ENCODE assay signal across 18 cellular contexts in genomic region chr17:77498875-77499698, GRCh38.
DNase-seq lines count a peak whose midpoint lies in the region; ATAC-seq, FAIRE-seq and TF ChIP-seq lines count a peak whose summit lies in the region.
"Had no signal": no experiment of that assay in that cellular context is flagged by ENCODE, and none has a peak within 500 bp of the region (broad histone marks: within the 10 kb centered on the region; RNA-seq: fewer than 3 reads in every experiment).

No MANE protein-coding gene starts in this region.

- intact Hi-C loops in prostate gland (cut with DNase I) = loop anchor here (10.0 kb wide), 1 partner anchor 414 kb away; no protein-coding TSS in a partner anchor

- no peak overlapping the region for H2BK15ac ChIP-seq in neuronal stem cell (ENCODE audit: low read length)

- H3K23ac ChIP-seq in neuronal stem cell (ENCODE audit: low read depth, low read length, poor library complexity) = peak overlapping the region; percentile 77

- H3K27me3 ChIP-seq in BLaER1 (no peaks in the 10 kb centered on the region), neuronal stem cell (ENCODE audit: control insufficient read depth in 3 of 3, insufficient read depth in 3 of 3, low read depth in 1 of 3, low read length in 3 of 3) (no peaks in the 10 kb centered on the region), prostate gland (replicated peaks; ENCODE audit: insufficient read depth) (no peaks in the 10 kb centered on the region)
- H3K27me3 ChIP-seq: BLaER1 treated with 17β-estradiol and CSF1 and Interleukin-3, amounts not matched to agents 10 nM and 100 nM; ovary; thyroid gland had no signal

- peaks cover 52% of the 10 kb centered on the region for H4K20me1 ChIP-seq in BLaER1

- H3K14ac ChIP-seq in neuronal stem cell (ENCODE audit: low read length) = peak overlapping the region; percentile 31

- H4K8ac ChIP-seq in neuronal stem cell (ENCODE audit: low read depth, low read length) = peak overlapping the region; percentile 4

- peak overlapping the region; percentile 53 for H4K91ac ChIP-seq in neuronal stem cell (ENCODE audit: low read depth, low read length, poor library complexity)

- no peak overlapping the region for H2BK120ac ChIP-seq in neuronal stem cell (ENCODE audit: low read depth, low read length)

- TF ChIP-seq CTCF in coronary artery (IDR thresholded peaks at IDR 0.05) (no peak), prostate gland (IDR thresholded peaks at IDR 0.05) (no peak)

- H2BK5ac ChIP-seq in neuronal stem cell (ENCODE audit: low read length) = peak overlapping the region; percentile 57

- H2AFZ ChIP-seq in neuronal stem cell (ENCODE audit: low read length) = no peak overlapping the region

- no peak overlapping the region for H3K4me3 ChIP-seq in BLaER1
- no peak overlapping the region for H3K4me3 ChIP-seq in coronary artery
- no peak overlapping the region for H3K4me3 ChIP-seq in neuronal stem cell (ENCODE audit: low read length in 2 of 2)
- H3K4me3 ChIP-seq in prostate gland = no peak overlapping the region
- H3K4me3 ChIP-seq: BLaER1 treated with 17β-estradiol and CSF1 and Interleukin-3, amounts not matched to agents 10 nM and 100 nM; ovary; SK-N-MC; thyroid gland had no signal

- WGBS in neuronal stem cell (ENCODE audit: extremely low coverage in 2 of 2, insufficient read length in 2 of 2, insufficient replicate concordance in 1 of 2), 2 donors = no CpG with 5 or more reads among the region's 24 CpGs
- WGBS in prostate gland = 90% methylated on average over 22 of the region's 24 CpGs

- H3K9me3 ChIP-seq in BLaER1 (no peaks in the 10 kb centered on the region), neuronal stem cell (replicated peaks in 1 of 2; ENCODE audit: control insufficient read depth in 2 of 2, insufficient read depth in 1 of 2, low read depth in 1 of 2, low read length in 2 of 2) (no peaks in the 10 kb centered on the region), prostate gland (no peaks in the 10 kb centered on the region)
- H3K9me3 ChIP-seq: BLaER1 treated with 17β-estradiol and CSF1 and Interleukin-3, amounts not matched to agents 10 nM and 100 nM; ovary; thyroid gland had no signal

- 0 out of 2 replicates have a peak overlapping the region, but pooled peaks have one; percentile 8 for H3K27ac ChIP-seq in BLaER1
- H3K27ac ChIP-seq in coronary artery = no peak overlapping the region
- no peak overlapping the region for H3K27ac ChIP-seq in neuronal stem cell (replicated peaks; ENCODE audit: low read length)
- H3K27ac ChIP-seq in prostate gland = no peak overlapping the region
- H3K27ac ChIP-seq: BLaER1 treated with 17β-estradiol and CSF1 and Interleukin-3, amounts not matched to agents 10 nM and 100 nM; ovary; SK-N-MC; thyroid gland; VCaP had no signal

- H3K4me2 ChIP-seq in BLaER1 (no peak overlapping the region), neuronal stem cell (ENCODE audit: insufficient read depth, low read length, poor library complexity, severe bottlenecking) (no peak overlapping the region)
- H3K4me2 ChIP-seq: BLaER1 treated with 17β-estradiol and CSF1 and Interleukin-3, amounts not matched to agents 10 nM and 100 nM had no signal

- DNase-seq in GM12891 (ENCODE audit: insufficient read length, low spot score) = peak; percentile 7
- peak; percentile 74 for DNase-seq in coronary artery (ENCODE audit: low spot score)
- no peak for DNase-seq in neuronal stem cell (ENCODE audit: low spot score)
- no peak for DNase-seq in RKO (ENCODE audit: low spot score)
- DNase-seq in prostate gland (ENCODE audit: low spot score) = no peak
- DNase-seq: activated T-cell treated with anti-CD3 and anti-CD28 coated beads, Interleukin-2, amount 50 U/mL, for 4 hours; effector CD4-positive, alpha-beta T cell; IMR-90; mesenchymal stem cell; NCI-H1105; NCI-H446 treated with DMSO at 0.1 percent for 48 hours; ovary; thyroid gland had no signal

- peak overlapping the region; percentile 87 for H3K18ac ChIP-seq in neuronal stem cell (ENCODE audit: low read length)

- peaks cover 80% of the 10 kb centered on the region for H3K36me3 ChIP-seq in BLaER1
- H3K36me3 ChIP-seq in neuronal stem cell (replicated peaks in 1 of 2; ENCODE audit: control insufficient read depth in 2 of 2, insufficient read depth in 2 of 2, low read length in 2 of 2) = peaks cover 31 to 70% of the 10 kb centered on the region in 2 donors
- no peaks in the 10 kb centered on the region for H3K36me3 ChIP-seq in prostate gland
- H3K36me3 ChIP-seq: ovary had no signal

- H3K79me1 ChIP-seq in neuronal stem cell (ENCODE audit: low read depth, low read length) = peaks cover 8% of the 10 kb centered on the region

- ATAC-seq in GM18868 (IDR thresholded peaks at IDR 0.05; ENCODE audit: unreplicated experiment) = no peak
- ATAC-seq: activated T-cell treated with anti-CD3 and anti-CD28 coated beads, Interleukin-2, amount 50 U/mL, for 4 hours had no signal

- TF ChIP-seq POLR2A in GM12891 (IDR thresholded peaks at IDR 0.05; ENCODE audit: low read depth, low read length) (no peak), prostate gland (IDR thresholded peaks at IDR 0.05) (no peak)

- H2AK5ac ChIP-seq in neuronal stem cell (ENCODE audit: low read depth, low read length) = no peak overlapping the region

- H3K4me1 ChIP-seq in BLaER1 (peaks cover 17% of the 10 kb centered on the region), neuronal stem cell (ENCODE audit: control insufficient read depth in 2 of 2, insufficient read depth in 1 of 2, low read depth in 1 of 2, low read length in 2 of 2) (peaks cover 1 to 2% of the 10 kb centered on the region in 2 donors), prostate gland (replicated peaks) (no peaks in the 10 kb centered on the region)

- H2BK12ac ChIP-seq in neuronal stem cell (ENCODE audit: low read length) = no peak overlapping the region

- H3K9ac ChIP-seq in BLaER1 = no peak overlapping the region
- peak overlapping the region; percentile 39 for H3K9ac ChIP-seq in neuronal stem cell (ENCODE audit: low read depth, low read length, poor library complexity)

- FAIRE-seq in GM12891 (lab: Jason Lieb, UNC) = no peak

- no peak overlapping the region for H3K4ac ChIP-seq in neuronal stem cell (ENCODE audit: low read length)

TF ChIP-seq in GM12891, 5 proteins besides CTCF, POLR2A, EP300 and RAD21:
- TF ChIP-seq POLR2AphosphoS5 (IDR thresholded peaks at IDR 0.05; ENCODE audit: low read depth, low read length) (no peak), POU2F2 (IDR thresholded peaks at IDR 0.05; ENCODE audit: low read depth, low read length) (no peak)

Comparison
In these comparisons a context has a peak if more than half of its experiments do, and no peak if none do; other contexts are left out.
1. DNase-seq: peak in GM12891 (single experiment) and coronary artery (single experiment); none in neuronal stem cell (single experiment), RKO (single experiment) and prostate gland (single experiment).